21 cellular contexts compared by ENCODE assay signal in the genomic region with DNA sequence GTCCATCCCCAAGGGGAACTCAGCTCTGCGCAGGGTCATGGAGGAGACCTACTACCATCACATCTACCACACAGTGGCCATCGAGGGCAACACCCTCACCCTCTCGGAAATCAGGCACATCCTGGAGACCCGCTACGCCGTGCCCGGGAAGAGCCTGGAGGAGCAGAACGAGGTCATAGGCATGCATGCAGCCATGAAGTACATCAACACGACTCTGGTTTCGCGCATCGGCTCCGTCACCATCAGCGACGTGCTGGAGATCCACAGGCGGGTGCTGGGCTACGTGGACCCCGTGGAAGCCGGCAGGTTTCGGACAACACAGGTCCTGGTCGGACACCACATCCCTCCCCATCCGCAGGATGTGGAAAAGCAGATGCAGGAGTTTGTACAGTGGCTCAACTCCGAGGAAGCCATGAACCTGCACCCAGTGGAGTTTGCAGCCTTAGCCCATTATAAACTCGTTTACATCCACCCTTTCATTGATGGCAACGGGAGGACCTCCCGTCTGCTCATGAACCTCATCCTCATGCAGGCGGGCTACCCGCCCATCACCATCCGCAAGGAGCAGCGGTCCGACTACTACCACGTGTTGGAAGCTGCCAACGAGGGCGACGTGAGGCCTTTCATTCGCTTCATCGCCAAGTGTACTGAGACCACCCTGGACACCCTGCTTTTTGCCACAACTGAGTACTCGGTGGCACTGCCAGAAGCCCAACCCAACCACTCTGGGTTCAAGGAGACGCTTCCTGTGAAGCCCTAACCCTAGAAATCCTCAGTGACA. TPM values are rescaled to one million over a fixed set of nuclear protein-coding genes. Genes with fewer than 3 reads are reported as not detected.
DNase-seq lines count a peak whose midpoint lies in the region; ATAC-seq, FAIRE-seq and TF ChIP-seq lines count a peak whose summit lies in the region.
"Had no signal": no experiment of that assay in that cellular context is flagged by ENCODE, and none has a peak within 500 bp of the region (broad histone marks: within the 10 kb centered on the region; RNA-seq: fewer than 3 reads in every experiment).

No MANE protein-coding gene starts in this region.

- H3K23ac ChIP-seq in trophoblast cell (ENCODE audit: low read length): no peak overlapping the region

- H3K9me3 ChIP-seq in trophoblast cell (ENCODE audit: insufficient read depth, low read depth, low read length): no peaks in the 10 kb centered on the region
- H3K9me3 ChIP-seq: BE2C had no signal

- peak overlapping the region; percentile 39 for H3K9ac ChIP-seq in trophoblast cell (ENCODE audit: low read length)

- WGBS in trophoblast cell (ENCODE audit: extremely low coverage, insufficient coverage, insufficient read length): no CpG with 5 or more reads among the region's 39 CpGs

- no peak overlapping the region for H4K12ac ChIP-seq in trophoblast cell (ENCODE audit: low read depth, low read length)

- H2BK5ac ChIP-seq in trophoblast cell (ENCODE audit: low read depth, low read length, poor library complexity): no peak overlapping the region

- peaks cover 5% of the 10 kb centered on the region for H3K79me2 ChIP-seq in trophoblast cell (ENCODE audit: control insufficient read depth, insufficient read depth, low read length, poor library complexity)

- ATAC-seq in HG02981 (IDR thresholded peaks at IDR 0.05; ENCODE audit: unreplicated experiment): no peak
- ATAC-seq: Panc1, SK-N-SH treated with all-trans-retinoic acid at 6 μM for 48 hours had no signal

- H3K27me3 Mint-ChIP-seq in IgD-negative memory B cell: no peaks in the 10 kb centered on the region
- H3K27me3 Mint-ChIP-seq in endothelial cell (ENCODE audit: unreplicated experiment): peaks cover 22% of the 10 kb centered on the region
- H3K27me3 Mint-ChIP-seq: CD4-positive, alpha-beta memory T cell had no signal

- no peak overlapping the region for H3K4me2 ChIP-seq in trophoblast cell (ENCODE audit: low read length)

- TF ChIP-seq CTCF in endothelial cell (IDR thresholded peaks at IDR 0.05; ENCODE audit: unreplicated experiment): no peak

- no peak overlapping the region for H2AK5ac ChIP-seq in trophoblast cell (ENCODE audit: low read length)

- H3K27ac ChIP-seq in trophoblast cell (ENCODE audit: low read depth, low read length): no peak overlapping the region

- H3K9me3 Mint-ChIP-seq in IgD-negative memory B cell (no peaks in the 10 kb centered on the region), endothelial cell (ENCODE audit: unreplicated experiment) (no peaks in the 10 kb centered on the region)

- H3K27ac Mint-ChIP-seq in IgD-negative memory B cell (peak overlapping the region in 2 of 3 donors; percentile 8 to 80), endothelial cell (ENCODE audit: unreplicated experiment) (no peak overlapping the region)

- no peak overlapping the region for H2AFZ ChIP-seq in trophoblast cell (ENCODE audit: insufficient read depth, low read length, poor library complexity)

- H3K79me1 ChIP-seq in trophoblast cell (ENCODE audit: low read length): peaks cover 5% of the 10 kb centered on the region

- H3K36me3 ChIP-seq in trophoblast cell (ENCODE audit: control insufficient read depth in 1 of 2, insufficient read depth in 2 of 2, low read length in 2 of 2): peaks cover 44 to 53% of the 10 kb centered on the region in 2 experiments

- 0 out of 2 replicates have a peak, but pooled peaks have one; percentile 7 for TF ChIP-seq POLR2A in GM12891 (IDR thresholded peaks at IDR 0.05; ENCODE audit: low read depth, low read length)

- no peak overlapping the region for H2BK12ac ChIP-seq in trophoblast cell (ENCODE audit: low read length)

- H3K14ac ChIP-seq in trophoblast cell (ENCODE audit: low read length): no peak overlapping the region

- FAIRE-seq in GM12891 (lab: Jason Lieb, UNC): no peak
- FAIRE-seq: GM19239, H1 had no signal

- DNase-seq in GM12891 (ENCODE audit: insufficient read length, low spot score): no peak
- DNase-seq in endothelial cell (ENCODE audit: low spot score): no peak
- DNase-seq in trophoblast cell: no peak
- no peak for DNase-seq in activated CD4-positive, alpha-beta T cell treated with anti-CD3 and anti-CD28 coated beads, Interleukin-2, amount 50 U/mL, for 4 hours
- DNase-seq in medulla oblongata (ENCODE audit: extremely low spot score): no peak
- DNase-seq: BE2C; CD4-positive, alpha-beta memory T cell; DND-41; KG1; NCI-H1092; NCI-H1436; NCI-H187 treated with DMSO at 0.1 percent for 48 hours; NCI-H2107; NCI-H748 treated with DMSO at 0.1 percent for 48 hours; NK-92 treated with Interleukin-12 subunit alpha and Interleukin-12 subunit beta, amount 100 ng/mL, for 24 hours had no signal

- peak overlapping the region in 1 of 4 donors; percentile 8 for H3K4me3 Mint-ChIP-seq in IgD-negative memory B cell
- H3K4me3 Mint-ChIP-seq in endothelial cell (ENCODE audit: unreplicated experiment): peak overlapping the region; percentile 56

- peaks cover 4 to 14% (median 12%) of the 10 kb centered on the region in 3 donors for H3K4me1 Mint-ChIP-seq in IgD-negative memory B cell
- H3K4me1 Mint-ChIP-seq in endothelial cell (ENCODE audit: unreplicated experiment): peaks cover 4% of the 10 kb centered on the region

- no peak overlapping the region for H4K91ac ChIP-seq in trophoblast cell (ENCODE audit: low read depth, low read length)

- no peak overlapping the region for H3K18ac ChIP-seq in trophoblast cell (ENCODE audit: low read length)

- no peak overlapping the region for H2BK120ac ChIP-seq in trophoblast cell (ENCODE audit: insufficient read depth, low read length, poor library complexity)

- H3K4me3 ChIP-seq in trophoblast cell (ENCODE audit: low read depth, low read length): peak overlapping the region; percentile 42

- no peak overlapping the region for H4K8ac ChIP-seq in trophoblast cell (ENCODE audit: low read depth, low read length)

- H3K27me3 ChIP-seq in trophoblast cell (ENCODE audit: insufficient read depth, low read length): no peaks in the 10 kb centered on the region
- H3K27me3 ChIP-seq: BE2C had no signal

- H3K4ac ChIP-seq in trophoblast cell (ENCODE audit: low read depth, low read length): no peak overlapping the region

- peaks cover 8 to 9% of the 10 kb centered on the region in 2 experiments for H3K4me1 ChIP-seq in trophoblast cell (ENCODE audit: control insufficient read depth in 1 of 2, insufficient read depth in 2 of 2, low read length in 2 of 2)
- H3K4me1 ChIP-seq: BE2C had no signal

- no peaks in the 10 kb centered on the region for H3K36me3 Mint-ChIP-seq in IgD-negative memory B cell
- H3K36me3 Mint-ChIP-seq in endothelial cell (ENCODE audit: low read depth, unreplicated experiment): peaks cover 30% of the 10 kb centered on the region

TF ChIP-seq in GM12891, 5 proteins besides CTCF, POLR2A, EP300 and RAD21:
- 0 out of 2 replicates have a peak, but pooled peaks have one; percentile 8 for TF ChIP-seq POLR2AphosphoS5 (IDR thresholded peaks at IDR 0.05; ENCODE audit: low read depth, low read length)
- no peak for TF ChIP-seq SPI1 (IDR thresholded peaks at IDR 0.05; ENCODE audit: low read depth, low read length)
- TF ChIP-seq TAF1 (IDR thresholded peaks at IDR 0.05; ENCODE audit: low read depth, low read length): no peak
- no peak for TF ChIP-seq POU2F2 (IDR thresholded peaks at IDR 0.05; ENCODE audit: low read depth, low read length)

RNA-seq across cellular contexts. Expression of gene FICD, which starts 3.8 kb away (rescaled TPM):
- polyA plus RNA-seq in GM12891 (2012; ENCODE audit: low read depth, missing spikeins): 2.8 TPM
- polyA plus RNA-seq in IgD-negative memory B cell: 3.5 TPM
- 5.5 TPM for total RNA-seq in endothelial cell (ENCODE audit: unreplicated experiment)
- 4.6 TPM in 2 replicates for polyA plus RNA-seq in trophoblast cell (2013)

RNA-seq across cellular contexts. Expression of gene SART3, which starts 42.1 kb away (rescaled TPM):
- polyA plus RNA-seq in GM12891 (2012; ENCODE audit: low read depth, missing spikeins): 31.7 TPM
- 51.9 TPM for polyA plus RNA-seq in IgD-negative memory B cell
- 67.8 TPM for total RNA-seq in endothelial cell (ENCODE audit: unreplicated experiment)
- 32.5 and 34.0 TPM in 2 replicates for polyA plus RNA-seq in trophoblast cell (2013)

RNA-seq across cellular contexts. Expression of gene ISCU, which starts 43.5 kb away (rescaled TPM):
- 134 TPM for polyA plus RNA-seq in GM12891 (2012; ENCODE audit: low read depth, missing spikeins)
- polyA plus RNA-seq in IgD-negative memory B cell: 488 TPM
- 67.8 TPM for total RNA-seq in endothelial cell (ENCODE audit: unreplicated experiment)
- 154 and 158 TPM in 2 replicates for polyA plus RNA-seq in trophoblast cell (2013)
